1 cellular context compared by ENCODE assay signal in the genomic region with DNA sequence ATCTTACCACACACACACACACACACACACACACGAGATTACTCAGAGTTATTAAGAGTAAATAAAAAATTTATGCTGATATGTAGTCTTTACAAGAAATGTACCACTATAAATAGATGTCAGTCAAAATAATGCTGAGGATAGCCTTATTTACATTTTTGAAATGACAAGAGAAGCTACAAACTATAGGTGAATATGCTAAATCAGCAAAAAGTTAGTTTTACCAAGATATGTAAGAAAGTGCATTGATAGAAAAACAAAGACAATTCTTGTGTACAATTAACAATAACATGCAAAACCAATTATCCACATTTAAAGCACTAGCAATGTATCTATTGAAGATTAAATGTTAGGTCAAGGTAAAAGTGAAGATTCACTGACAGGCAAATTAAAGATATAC.
TF ChIP-seq lines count a peak whose summit lies in the region.

No MANE protein-coding gene starts in this region.

TF ChIP-seq in GM23338, 12 proteins besides CTCF, POLR2A, EP300 and RAD21:
- TF ChIP-seq ZNF462 (CRISPR knock-in tag; IDR thresholded peaks at IDR 0.05) = no peak
- TF ChIP-seq EZH2phosphoT487 (IDR thresholded peaks at IDR 0.05; ENCODE audit: unreplicated experiment) = no peak
- no peak for TF ChIP-seq REST (IDR thresholded peaks at IDR 0.05; ENCODE audit: unreplicated experiment)
- TF ChIP-seq ZNF114 (CRISPR knock-in tag; IDR thresholded peaks at IDR 0.05) = no peak
- TF ChIP-seq POLR2AphosphoS5 (IDR thresholded peaks at IDR 0.05; ENCODE audit: low read depth) = no peak
- TF ChIP-seq, protein P1, sequence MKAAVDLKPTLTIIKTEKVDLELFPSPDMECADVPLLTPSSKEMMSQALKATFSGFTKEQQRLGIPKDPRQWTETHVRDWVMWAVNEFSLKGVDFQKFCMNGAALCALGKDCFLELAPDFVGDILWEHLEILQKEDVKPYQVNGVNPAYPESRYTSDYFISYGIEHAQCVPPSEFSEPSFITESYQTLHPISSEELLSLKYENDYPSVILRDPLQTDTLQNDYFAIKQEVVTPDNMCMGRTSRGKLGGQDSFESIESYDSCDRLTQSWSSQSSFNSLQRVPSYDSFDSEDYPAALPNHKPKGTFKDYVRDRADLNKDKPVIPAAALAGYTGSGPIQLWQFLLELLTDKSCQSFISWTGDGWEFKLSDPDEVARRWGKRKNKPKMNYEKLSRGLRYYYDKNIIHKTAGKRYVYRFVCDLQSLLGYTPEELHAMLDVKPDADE (IDR thresholded peaks at IDR 0.05) = no peak
- TF ChIP-seq NANOG (IDR thresholded peaks at IDR 0.05; ENCODE audit: borderline replicate concordance) = no peak
- TF ChIP-seq CREB1 (CRISPR knock-in tag; IDR thresholded peaks at IDR 0.05; ENCODE audit: low read depth) = no peak
